ENCODE assay signal across 16 cellular contexts in the genomic region with DNA sequence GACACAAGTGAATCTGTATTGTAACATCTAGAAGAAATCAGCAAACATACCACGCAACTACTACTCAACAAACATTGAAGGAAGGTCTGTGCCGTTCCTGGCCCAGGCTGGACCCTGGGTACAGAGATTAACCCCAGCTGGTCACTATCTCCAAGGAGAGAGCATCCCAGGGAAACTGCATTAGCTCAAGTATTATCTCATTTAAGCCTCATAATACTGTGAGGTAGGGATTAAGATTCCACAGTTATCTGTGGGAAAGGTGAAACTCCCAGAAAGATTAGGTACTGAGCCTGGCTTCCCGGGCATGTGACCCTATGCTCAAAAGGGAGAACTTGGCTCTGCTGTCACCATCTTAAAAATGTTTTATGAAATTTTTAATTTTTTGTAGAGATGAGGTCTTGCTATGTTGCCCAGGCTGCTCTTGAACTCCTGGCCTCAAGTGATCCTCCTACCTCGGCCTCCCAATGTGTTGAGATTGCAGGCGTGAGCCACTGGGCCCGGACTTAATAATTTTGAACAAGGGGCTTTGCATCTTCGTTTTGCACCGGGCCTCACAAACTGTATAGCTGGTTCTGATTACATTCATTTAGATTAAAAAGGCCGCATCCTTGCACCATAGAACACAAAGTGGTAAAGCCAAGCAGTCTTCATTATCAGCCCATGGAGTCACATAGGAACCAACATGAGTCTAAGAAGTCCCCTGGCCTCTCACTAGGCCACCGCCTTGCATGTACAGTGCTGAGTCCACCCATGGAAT.
"Had no signal": no experiment of that assay in that cellular context is flagged by ENCODE, and none has a peak within 500 bp of the region (broad histone marks: within the 10 kb centered on the region; RNA-seq: fewer than 3 reads in every experiment).

No MANE protein-coding gene starts in this region.

- H3K27ac ChIP-seq: foreskin keratinocyte, hepatocyte, neutrophil, upper lobe of left lung, uterus had no signal

- H3K36me3 ChIP-seq: neutrophil, upper lobe of left lung, uterus had no signal

- H3K27me3 ChIP-seq: hepatocyte, upper lobe of left lung, uterus had no signal

- H3K4me1 ChIP-seq: foreskin keratinocyte, uterus had no signal

- H3K27ac Mint-ChIP-seq: dendritic cell treated with granulocyte-macrophage colony-stimulating factor and Interleukin-4, amounts not matched to agents 40 ng/mL and 50 ng/mL, for 4 days; natural killer cell treated with Interleukin-12 subunit alpha and Interleukin-12 subunit beta and Interleukin-15 and Interleukin-18, amount 100 ng/mL, for 72 hours had no signal

- H3K9me3 Mint-ChIP-seq: dendritic cell treated with granulocyte-macrophage colony-stimulating factor and Interleukin-4, amounts not matched to agents 40 ng/mL and 50 ng/mL, for 4 days; natural killer cell treated with Interleukin-12 subunit alpha and Interleukin-12 subunit beta and Interleukin-15 and Interleukin-18, amount 100 ng/mL, for 72 hours had no signal

- H3K4me3 ChIP-seq: hepatocyte, upper lobe of left lung, uterus had no signal

- H3K36me3 Mint-ChIP-seq: natural killer cell treated with Interleukin-12 subunit alpha and Interleukin-12 subunit beta and Interleukin-15 and Interleukin-18, amount 100 ng/mL, for 72 hours had no signal

- ATAC-seq: foreskin keratinocyte; natural killer cell treated with Interleukin-12 subunit alpha and Interleukin-12 subunit beta and Interleukin-15 and Interleukin-18, amount 100 ng/mL, for 72 hours had no signal

- DNase-seq: central memory CD4-positive, alpha-beta T cell; erythroblast; foreskin keratinocyte; kidney glomerular epithelial cell; mammary epithelial cell; midbrain; posterior cingulate gyrus; small intestine; stimulated activated CD4-positive, alpha-beta T cell treated with anti-CD3 and anti-CD28 coated beads, Interleukin-12 subunit alpha, Interleukin-12 subunit beta, amount 100 ng/mL, for 4 hours; stimulated activated naive CD4-positive, alpha-beta T cell; upper lobe of left lung; uterus had no signal

- H2AFZ ChIP-seq: hepatocyte had no signal

- H3K4me3 Mint-ChIP-seq: dendritic cell treated with granulocyte-macrophage colony-stimulating factor and Interleukin-4, amounts not matched to agents 40 ng/mL and 50 ng/mL, for 4 days; natural killer cell treated with Interleukin-12 subunit alpha and Interleukin-12 subunit beta and Interleukin-15 and Interleukin-18, amount 100 ng/mL, for 72 hours had no signal

- H3K4me2 ChIP-seq: hepatocyte had no signal

- H3K27me3 Mint-ChIP-seq: natural killer cell treated with Interleukin-12 subunit alpha and Interleukin-12 subunit beta and Interleukin-15 and Interleukin-18, amount 100 ng/mL, for 72 hours had no signal

- H3K9me3 ChIP-seq: neutrophil, upper lobe of left lung, uterus had no signal
